Comparison of ENCODE assay signal across 11 cellular contexts in the genomic region with DNA sequence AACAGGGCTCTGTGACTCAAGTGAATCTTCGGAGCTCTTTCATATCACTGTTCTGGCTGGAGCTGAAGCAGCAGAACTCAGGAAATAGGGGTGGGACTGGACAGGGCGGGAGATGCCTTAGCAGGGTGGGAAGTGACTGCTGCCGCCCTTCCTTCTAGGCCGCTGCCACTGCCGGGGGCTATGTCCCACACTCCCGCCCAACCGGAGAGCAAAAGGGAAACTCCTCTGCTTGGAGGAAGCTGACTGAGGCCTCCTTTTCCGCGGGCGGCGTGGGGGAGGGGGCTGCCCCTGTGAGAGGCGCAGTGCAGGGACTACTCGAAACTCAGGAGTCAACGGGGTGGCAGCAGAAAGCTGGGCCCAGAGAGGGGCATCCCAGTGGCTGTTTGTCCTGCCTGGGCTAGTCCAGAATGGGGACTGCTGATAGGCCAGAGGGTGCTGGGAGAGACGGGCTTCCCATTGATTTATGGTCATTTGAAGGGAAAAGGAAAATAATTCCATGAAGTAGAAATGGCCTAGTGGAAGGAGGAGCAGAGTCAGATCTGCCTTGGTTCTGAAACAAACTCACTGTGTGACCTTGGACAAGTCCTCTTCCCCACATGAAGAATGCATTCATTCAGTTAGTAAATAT. TPM values are rescaled to one million over a fixed set of nuclear protein-coding genes. Genes with fewer than 3 reads are reported as not detected.
DNase-seq lines count a peak whose midpoint lies in the region; ATAC-seq and TF ChIP-seq lines count a peak whose summit lies in the region.
"Had no signal": no experiment of that assay in that cellular context is flagged by ENCODE, and none has a peak within 500 bp of the region (broad histone marks: within the 10 kb centered on the region; RNA-seq: fewer than 3 reads in every experiment).

No MANE protein-coding gene starts in this region.

- no peaks in the 10 kb centered on the region for H3F3A ChIP-seq in GM23338 (replicated peaks; ENCODE audit: low read depth)

- peak; percentile 16; the same call in 2 of the 3 replicates for ATAC-seq in GM23338
- peak; percentile 41 for ATAC-seq in Right ventricle myocardium superior (ENCODE audit: poor library complexity)
- peak in 3 of 4 donors; percentile 30 to 57 (median 48) for ATAC-seq in psoas muscle
- no peak for ATAC-seq in GM18858 (IDR thresholded peaks at IDR 0.05; ENCODE audit: unreplicated experiment)
- ATAC-seq in GM21576 (IDR thresholded peaks at IDR 0.05; ENCODE audit: unreplicated experiment) = no peak
- no peak for ATAC-seq in HG03442 (IDR thresholded peaks at IDR 0.05; ENCODE audit: unreplicated experiment)

- H3K79me2 ChIP-seq in GM23338 (replicated peaks; ENCODE audit: insufficient read depth) = no peaks in the 10 kb centered on the region

- H3K9me3 ChIP-seq in psoas muscle = no peaks in the 10 kb centered on the region

- H3K4me1 ChIP-seq in GM23338 (ENCODE audit: insufficient read depth) = 0 out of 2 replicates have a peak, but pooled peaks cover 2% of the 10 kb centered on the region
- H3K4me1 ChIP-seq in psoas muscle = peaks cover 4% of the 10 kb centered on the region

- no peak overlapping the region for H3K27ac Mint-ChIP-seq in GM23338
- H3K27ac Mint-ChIP-seq: T-helper 1 cell treated with Interleukin-12 subunit alpha and Interleukin-12 subunit beta and Interleukin-4 antibody, amounts not matched to agents 30 μg/mL and 1 μg/mL, for 36 hours had no signal

- H3K27me3 ChIP-seq in GM23338 (ENCODE audit: insufficient read depth) = peaks cover 9% of the 10 kb centered on the region; the same call in 1 of the 2 replicates
- H3K27me3 ChIP-seq in psoas muscle (ENCODE audit: insufficient read depth in 3 of 3, low read length in 2 of 3) = peaks cover 0 to 29% (median 0%) of the 10 kb centered on the region in 3 donors

- H3K36me3 ChIP-seq in GM23338 (ENCODE audit: insufficient read depth) (no peaks in the 10 kb centered on the region), psoas muscle (ENCODE audit: insufficient read depth in 1 of 2, low read depth in 1 of 2) (no peaks in the 10 kb centered on the region)

- H3K9me2 ChIP-seq in GM23338 (ENCODE audit: insufficient read depth) = no peaks in the 10 kb centered on the region

- no peak overlapping the region for H3K27ac ChIP-seq in GM23338 (ENCODE audit: low read depth)
- H3K27ac ChIP-seq in psoas muscle = no peak overlapping the region

- no peak overlapping the region for H3K4me3 Mint-ChIP-seq in GM23338
- H3K4me3 Mint-ChIP-seq: T-helper 1 cell treated with Interleukin-12 subunit alpha and Interleukin-12 subunit beta and Interleukin-4 antibody, amounts not matched to agents 30 μg/mL and 1 μg/mL, for 36 hours had no signal

- no peak overlapping the region for H2AFZ ChIP-seq in GM23338

- H3K4me2 ChIP-seq in GM23338 = no peak overlapping the region

- peaks cover 42% of the 10 kb centered on the region for H3K4me1 Mint-ChIP-seq in GM23338

- no peaks in the 10 kb centered on the region for H3K9me3 Mint-ChIP-seq in GM23338
- H3K9me3 Mint-ChIP-seq: T-helper 1 cell treated with Interleukin-12 subunit alpha and Interleukin-12 subunit beta and Interleukin-4 antibody, amounts not matched to agents 30 μg/mL and 1 μg/mL, for 36 hours had no signal

- no peaks in the 10 kb centered on the region for H4K20me1 ChIP-seq in GM23338 (replicated peaks; ENCODE audit: insufficient read depth)

- intact Hi-C loops in Right ventricle myocardium superior (cut with DNase I) = no loop called here
- intact Hi-C loops in psoas muscle (cut with DNase I) = no loop called here

- peaks cover 12% of the 10 kb centered on the region for H3K27me3 Mint-ChIP-seq in GM23338 (ENCODE audit: insufficient read depth, low read depth, poor library complexity)

- TF ChIP-seq CTCF in GM23338 (conservative IDR thresholded peaks at IDR 0.05; ENCODE audit: low read depth in 2 of 2) = no peak
- TF ChIP-seq CTCF in psoas muscle (IDR thresholded peaks at IDR 0.05) = no peak

- H3K4me3 ChIP-seq in GM23338 = no peak overlapping the region
- no peak overlapping the region for H3K4me3 ChIP-seq in psoas muscle

- no peak for DNase-seq in GM23338 (ENCODE audit: low spot score)
- peak; percentile 40 for DNase-seq in SKM-1 treated with dmso at 0.1 percent for 144 hours (lab: John Stamatoyannopoulos, UW; ENCODE audit: unreplicated experiment)
- peak; percentile 81 for DNase-seq in Right ventricle myocardium superior
- DNase-seq in psoas muscle = peak; percentile 49 to 75
- DNase-seq in GM19238 (ENCODE audit: insufficient read length, low spot score) = no peak
- DNase-seq: DMS79 treated with DMSO at 0.1 percent for 48 hours, NCI-H69 had no signal

- WGBS in psoas muscle, 3 donors = 55 to 75% (median 67%) methylated on average over 15 of the region's 15 CpGs

- no peaks in the 10 kb centered on the region for H3K36me3 Mint-ChIP-seq in GM23338 (ENCODE audit: low read depth)

TF ChIP-seq in GM23338, 12 proteins besides CTCF, POLR2A, EP300 and RAD21 (continues in another document):
- TF ChIP-seq POLR2AphosphoS5 (IDR thresholded peaks at IDR 0.05; ENCODE audit: low read depth) = no peak
- TF ChIP-seq, protein P1, sequence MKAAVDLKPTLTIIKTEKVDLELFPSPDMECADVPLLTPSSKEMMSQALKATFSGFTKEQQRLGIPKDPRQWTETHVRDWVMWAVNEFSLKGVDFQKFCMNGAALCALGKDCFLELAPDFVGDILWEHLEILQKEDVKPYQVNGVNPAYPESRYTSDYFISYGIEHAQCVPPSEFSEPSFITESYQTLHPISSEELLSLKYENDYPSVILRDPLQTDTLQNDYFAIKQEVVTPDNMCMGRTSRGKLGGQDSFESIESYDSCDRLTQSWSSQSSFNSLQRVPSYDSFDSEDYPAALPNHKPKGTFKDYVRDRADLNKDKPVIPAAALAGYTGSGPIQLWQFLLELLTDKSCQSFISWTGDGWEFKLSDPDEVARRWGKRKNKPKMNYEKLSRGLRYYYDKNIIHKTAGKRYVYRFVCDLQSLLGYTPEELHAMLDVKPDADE (IDR thresholded peaks at IDR 0.05) = no peak
- no peak for TF ChIP-seq EZH2phosphoT487 (IDR thresholded peaks at IDR 0.05; ENCODE audit: unreplicated experiment)
- TF ChIP-seq CREB1 (CRISPR knock-in tag; IDR thresholded peaks at IDR 0.05; ENCODE audit: low read depth) = no peak
- TF ChIP-seq JUNB (IDR thresholded peaks at IDR 0.05; ENCODE audit: unreplicated experiment) = no peak
- TF ChIP-seq EZH2 (IDR thresholded peaks at IDR 0.05; ENCODE audit: low read depth, unreplicated experiment) = no peak
- TF ChIP-seq ZNF114 (CRISPR knock-in tag; IDR thresholded peaks at IDR 0.05) = no peak

RNA-seq across cellular contexts. Expression of a gene that starts 36.9 kb away (rescaled TPM):
- total RNA-seq in GM23338 (2014; rRNA removed; shearing (Covaris generic)) = 3.5 and 5.6 TPM in 2 replicates
- 0.74 and 1.0 TPM in 2 replicates for polyA plus RNA-seq in GM23338 (2016; fragmentation: Nextera tagmentation; extraction: Ambion mirVana)
- total RNA-seq in Right ventricle myocardium superior = 10.5 TPM
- 10 to 100 TPM in 2 of 4 donors, 1 to 10 TPM in 2; 8.2 to 15.8 (median 11.5) TPM for total RNA-seq in psoas muscle
- 10 to 100 TPM in 1 of 3 donors, 1 to 10 TPM in 2; 4.2 to 25.8 (median 5.0) TPM for polyA plus RNA-seq in psoas muscle

Comparison
In these comparisons a context has a peak if more than half of its experiments do, and no peak if none do; other contexts are left out.
1. ATAC-seq: peak in GM23338 (single experiment), Right ventricle myocardium superior (single experiment) and psoas muscle (3 of 4); none in GM18858 (single experiment), GM21576 (single experiment) and HG03442 (single experiment).
2. DNase-seq: peak in SKM-1 treated with dmso at 0.1 percent for 144 hours (single experiment), Right ventricle myocardium superior (single experiment) and psoas muscle (2 of 2); none in GM23338 (single experiment) and GM19238 (single experiment).